In the genomic region with DNA sequence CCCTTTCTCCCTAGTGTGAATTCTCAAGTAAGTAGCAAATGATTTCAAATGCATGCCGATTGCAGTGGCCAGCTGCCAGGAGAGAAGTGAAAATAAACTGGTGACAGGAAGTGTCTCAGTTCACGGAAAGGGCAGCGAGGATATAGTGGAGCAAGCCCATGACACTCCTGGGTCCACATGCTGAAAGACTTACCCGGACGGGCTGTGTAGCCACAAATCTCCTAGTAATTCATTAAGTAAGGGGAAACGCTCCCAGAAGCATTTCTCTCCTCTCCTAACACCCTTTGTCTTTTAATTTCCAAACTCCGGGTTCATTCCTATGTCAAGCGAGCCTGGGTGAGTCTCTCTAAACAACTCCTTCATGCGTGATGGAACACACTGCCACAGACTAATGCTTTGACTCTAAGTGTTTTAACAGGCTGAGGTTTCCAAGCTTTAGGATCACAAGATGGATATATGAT, we compare ENCODE assay signal across 8 cellular contexts.
A peak's percentile ranks its signal among the peaks of the same experiment; 100 is the strongest.
DNase-seq lines count a peak whose midpoint lies in the region; ATAC-seq and TF ChIP-seq lines count a peak whose summit lies in the region.

No MANE protein-coding gene starts in this region.

- H3K18ac ChIP-seq in neuronal stem cell (ENCODE audit: low read length), result no peak overlapping the region

- H2AFZ ChIP-seq in neuronal stem cell (ENCODE audit: low read length), result peak overlapping the region; percentile 70

- no peak overlapping the region for H2BK15ac ChIP-seq in neuronal stem cell (ENCODE audit: low read length)

- no peak overlapping the region for H2BK5ac ChIP-seq in neuronal stem cell (ENCODE audit: low read length)

- DNase-seq in EH (ENCODE audit: low read depth), result peak; percentile 95
- DNase-seq in fibroblast of mammary gland (ENCODE audit: low read depth), result peak; percentile 35
- no peak for DNase-seq in neuronal stem cell (ENCODE audit: low spot score)
- no peak for DNase-seq in NCI-H1048 (lab: John Stamatoyannopoulos, UW)
- no peak for DNase-seq in activated gamma-delta T cell treated with Interleukin-2 at 50 U/mL for 16 hours

- H3K4me1 ChIP-seq in neuronal stem cell (ENCODE audit: control insufficient read depth in 2 of 2, insufficient read depth in 1 of 2, low read depth in 1 of 2, low read length in 2 of 2), result peaks cover 2 to 4% of the 10 kb centered on the region in 2 donors

- no peak overlapping the region for H4K91ac ChIP-seq in neuronal stem cell (ENCODE audit: low read depth, low read length, poor library complexity)

- no peak overlapping the region for H3K4me2 ChIP-seq in neuronal stem cell (ENCODE audit: insufficient read depth, low read length, poor library complexity, severe bottlenecking)

- WGBS in neuronal stem cell (ENCODE audit: extremely low coverage in 2 of 2, insufficient read length in 2 of 2, insufficient replicate concordance in 1 of 2), 2 donors, result no CpG with 5 or more reads among the region's 9 CpGs

- H3K4ac ChIP-seq in neuronal stem cell (ENCODE audit: low read length), result no peak overlapping the region

- no peak overlapping the region for H3K23ac ChIP-seq in neuronal stem cell (ENCODE audit: low read depth, low read length, poor library complexity)

- no peak overlapping the region for H2AK5ac ChIP-seq in neuronal stem cell (ENCODE audit: low read depth, low read length)

- no peaks in the 10 kb centered on the region for H3K36me3 ChIP-seq in neuronal stem cell (replicated peaks in 1 of 2; ENCODE audit: control insufficient read depth in 2 of 2, insufficient read depth in 2 of 2, low read length in 2 of 2)

- H4K8ac ChIP-seq in neuronal stem cell (ENCODE audit: low read depth, low read length), result no peak overlapping the region

- H3K27ac ChIP-seq in neuronal stem cell (replicated peaks; ENCODE audit: low read length), result no peak overlapping the region

- no peak overlapping the region for H2BK12ac ChIP-seq in neuronal stem cell (ENCODE audit: low read length)

- H3K4me3 ChIP-seq in fibroblast of mammary gland (ENCODE audit: control insufficient read depth, low read depth, low read length), result peak overlapping the region; percentile 23
- H3K4me3 ChIP-seq in neuronal stem cell (ENCODE audit: low read length in 2 of 2), result no peak overlapping the region

- H3K14ac ChIP-seq in neuronal stem cell (ENCODE audit: low read length), result no peak overlapping the region

- no peaks in the 10 kb centered on the region for H3K27me3 ChIP-seq in neuronal stem cell (ENCODE audit: control insufficient read depth in 3 of 3, insufficient read depth in 3 of 3, low read depth in 1 of 3, low read length in 3 of 3)

- H3K79me1 ChIP-seq in neuronal stem cell (ENCODE audit: low read depth, low read length), result no peaks in the 10 kb centered on the region

- no peak for ATAC-seq in GM21737 (IDR thresholded peaks at IDR 0.05; ENCODE audit: unreplicated experiment)
- no peak for ATAC-seq in HG03039 (IDR thresholded peaks at IDR 0.05; ENCODE audit: unreplicated experiment)

- no peak for TF ChIP-seq CTCF in fibroblast of mammary gland (conservative IDR thresholded peaks at IDR 0.05; ENCODE audit: control insufficient read depth, insufficient read depth, low read depth, low read length)

- H3K9ac ChIP-seq in neuronal stem cell (ENCODE audit: low read depth, low read length, poor library complexity), result no peak overlapping the region

- no peaks in the 10 kb centered on the region for H3K9me3 ChIP-seq in neuronal stem cell (replicated peaks in 1 of 2; ENCODE audit: control insufficient read depth in 2 of 2, insufficient read depth in 1 of 2, low read depth in 1 of 2, low read length in 2 of 2)

- H2BK120ac ChIP-seq in neuronal stem cell (ENCODE audit: low read depth, low read length), result no peak overlapping the region

TF ChIP-seq in PFSK-1, 5 proteins besides CTCF, POLR2A, EP300 and RAD21:
- peak; percentile 49; the same call in 1 of the 2 replicates for TF ChIP-seq SIN3A (IDR thresholded peaks at IDR 0.05; ENCODE audit: borderline replicate concordance, insufficient read depth, low read length)
- TF ChIP-seq, protein P1, sequence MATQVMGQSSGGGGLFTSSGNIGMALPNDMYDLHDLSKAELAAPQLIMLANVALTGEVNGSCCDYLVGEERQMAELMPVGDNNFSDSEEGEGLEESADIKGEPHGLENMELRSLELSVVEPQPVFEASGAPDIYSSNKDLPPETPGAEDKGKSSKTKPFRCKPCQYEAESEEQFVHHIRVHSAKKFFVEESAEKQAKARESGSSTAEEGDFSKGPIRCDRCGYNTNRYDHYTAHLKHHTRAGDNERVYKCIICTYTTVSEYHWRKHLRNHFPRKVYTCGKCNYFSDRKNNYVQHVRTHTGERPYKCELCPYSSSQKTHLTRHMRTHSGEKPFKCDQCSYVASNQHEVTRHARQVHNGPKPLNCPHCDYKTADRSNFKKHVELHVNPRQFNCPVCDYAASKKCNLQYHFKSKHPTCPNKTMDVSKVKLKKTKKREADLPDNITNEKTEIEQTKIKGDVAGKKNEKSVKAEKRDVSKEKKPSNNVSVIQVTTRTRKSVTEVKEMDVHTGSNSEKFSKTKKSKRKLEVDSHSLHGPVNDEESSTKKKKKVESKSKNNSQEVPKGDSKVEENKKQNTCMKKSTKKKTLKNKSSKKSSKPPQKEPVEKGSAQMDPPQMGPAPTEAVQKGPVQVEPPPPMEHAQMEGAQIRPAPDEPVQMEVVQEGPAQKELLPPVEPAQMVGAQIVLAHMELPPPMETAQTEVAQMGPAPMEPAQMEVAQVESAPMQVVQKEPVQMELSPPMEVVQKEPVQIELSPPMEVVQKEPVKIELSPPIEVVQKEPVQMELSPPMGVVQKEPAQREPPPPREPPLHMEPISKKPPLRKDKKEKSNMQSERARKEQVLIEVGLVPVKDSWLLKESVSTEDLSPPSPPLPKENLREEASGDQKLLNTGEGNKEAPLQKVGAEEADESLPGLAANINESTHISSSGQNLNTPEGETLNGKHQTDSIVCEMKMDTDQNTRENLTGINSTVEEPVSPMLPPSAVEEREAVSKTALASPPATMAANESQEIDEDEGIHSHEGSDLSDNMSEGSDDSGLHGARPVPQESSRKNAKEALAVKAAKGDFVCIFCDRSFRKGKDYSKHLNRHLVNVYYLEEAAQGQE (IDR thresholded peaks at IDR 0.05; ENCODE audit: insufficient read depth in 1 of 2, low read depth in 2 of 2, low read length in 2 of 2), result no peak

Comparison
In these comparisons a context has a peak if more than half of its experiments do, and no peak if none do; other contexts are left out.
1. DNase-seq: peak in EH (single experiment) and fibroblast of mammary gland (single experiment); none in neuronal stem cell (single experiment), NCI-H1048 (single experiment) and activated gamma-delta T cell treated with Interleukin-2 at 50 U/mL for 16 hours (single experiment).